1 cellular context compared by ENCODE assay signal in genomic region chr11:13207665-13208594, GRCh38.
TF ChIP-seq lines count a peak whose summit lies in the region.

No MANE protein-coding gene starts in this region.

TF ChIP-seq in K562, 482 proteins besides CTCF, POLR2A, EP300 and RAD21 (continued from another document):
- TF ChIP-seq, protein P1, sequence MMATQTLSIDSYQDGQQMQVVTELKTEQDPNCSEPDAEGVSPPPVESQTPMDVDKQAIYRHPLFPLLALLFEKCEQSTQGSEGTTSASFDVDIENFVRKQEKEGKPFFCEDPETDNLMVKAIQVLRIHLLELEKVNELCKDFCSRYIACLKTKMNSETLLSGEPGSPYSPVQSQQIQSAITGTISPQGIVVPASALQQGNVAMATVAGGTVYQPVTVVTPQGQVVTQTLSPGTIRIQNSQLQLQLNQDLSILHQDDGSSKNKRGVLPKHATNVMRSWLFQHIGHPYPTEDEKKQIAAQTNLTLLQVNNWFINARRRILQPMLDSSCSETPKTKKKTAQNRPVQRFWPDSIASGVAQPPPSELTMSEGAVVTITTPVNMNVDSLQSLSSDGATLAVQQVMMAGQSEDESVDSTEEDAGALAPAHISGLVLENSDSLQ (IDR thresholded peaks at IDR 0.05), result 0 out of 2 replicates have a peak, but pooled peaks have one; percentile 13
- TF ChIP-seq, protein P2, sequence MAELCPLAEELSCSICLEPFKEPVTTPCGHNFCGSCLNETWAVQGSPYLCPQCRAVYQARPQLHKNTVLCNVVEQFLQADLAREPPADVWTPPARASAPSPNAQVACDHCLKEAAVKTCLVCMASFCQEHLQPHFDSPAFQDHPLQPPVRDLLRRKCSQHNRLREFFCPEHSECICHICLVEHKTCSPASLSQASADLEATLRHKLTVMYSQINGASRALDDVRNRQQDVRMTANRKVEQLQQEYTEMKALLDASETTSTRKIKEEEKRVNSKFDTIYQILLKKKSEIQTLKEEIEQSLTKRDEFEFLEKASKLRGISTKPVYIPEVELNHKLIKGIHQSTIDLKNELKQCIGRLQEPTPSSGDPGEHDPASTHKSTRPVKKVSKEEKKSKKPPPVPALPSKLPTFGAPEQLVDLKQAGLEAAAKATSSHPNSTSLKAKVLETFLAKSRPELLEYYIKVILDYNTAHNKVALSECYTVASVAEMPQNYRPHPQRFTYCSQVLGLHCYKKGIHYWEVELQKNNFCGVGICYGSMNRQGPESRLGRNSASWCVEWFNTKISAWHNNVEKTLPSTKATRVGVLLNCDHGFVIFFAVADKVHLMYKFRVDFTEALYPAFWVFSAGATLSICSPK (IDR thresholded peaks at IDR 0.05; ENCODE audit: borderline replicate concordance), result no peak
- TF ChIP-seq TEAD4 (IDR thresholded peaks at IDR 0.05; ENCODE audit: low read length) (peak; percentile 80), TEAD4 (CRISPR knock-in tag; IDR thresholded peaks at IDR 0.05; ENCODE audit: borderline replicate concordance) (no peak), JUN (IDR thresholded peaks at IDR 0.05; ENCODE audit: borderline replicate concordance, low read depth, low read length) (peak; percentile 89), JUN (CRISPR knock-in tag; IDR thresholded peaks at IDR 0.05; ENCODE audit: borderline replicate concordance) (no peak), MED1 (CRISPR knock-in tag; IDR thresholded peaks at IDR 0.05; ENCODE audit: borderline replicate concordance) (no peak), CEBPB (tag; IDR thresholded peaks at IDR 0.05) (peak; percentile 99), JUNB (CRISPR knock-in tag; conservative IDR thresholded peaks at IDR 0.05) (peak; percentile 30; the same call in 1 of the 2 replicates), JUND (IDR thresholded peaks at IDR 0.05; ENCODE audit: borderline replicate concordance, low read depth, low read length) (peak; percentile 99), JUND (tag; IDR thresholded peaks at IDR 0.05; ENCODE audit: borderline replicate concordance, low read depth, low read length) (peak; percentile 99), CTBP1 (IDR thresholded peaks at IDR 0.05; ENCODE audit: borderline replicate concordance) (peak; percentile 53; the same call in 1 of the 2 replicates), TRIM24 (IDR thresholded peaks at IDR 0.05) (peak; percentile 66 to 72), ZNF24 (IDR thresholded peaks at IDR 0.05) (peak; percentile 70; the same call in 1 of the 2 replicates), XRCC5 (IDR thresholded peaks at IDR 0.05; ENCODE audit: low read depth, low read length) (no peak), KDM1A (IDR thresholded peaks at IDR 0.05) (peak; percentile 93 to 95), UBTF (IDR thresholded peaks at IDR 0.05; ENCODE audit: borderline replicate concordance in 1 of 2, low read depth in 2 of 2, low read length in 2 of 2) (no peak), MAFG (tag; conservative IDR thresholded peaks at IDR 0.05) (peak; percentile 47), ZC3H11A (IDR thresholded peaks at IDR 0.05; ENCODE audit: low read depth, low read length) (no peak), FOSL1 (tag; conservative IDR thresholded peaks at IDR 0.05) (peak; percentile 98), SMC3 (conservative IDR thresholded peaks at IDR 0.05; ENCODE audit: insufficient read depth, low read depth, low read length) (no peak), ZNF316 (IDR thresholded peaks at IDR 0.05) (peak; percentile 36), ATF7 (IDR thresholded peaks at IDR 0.05) (peak; percentile 62), MTA1 (IDR thresholded peaks at IDR 0.05; ENCODE audit: borderline replicate concordance) (peak; percentile 48; the same call in 1 of the 2 replicates), TCF3 (CRISPR knock-in tag; IDR thresholded peaks at IDR 0.05) (peak; percentile 49), ZNF318 (IDR thresholded peaks at IDR 0.05; ENCODE audit: borderline replicate concordance in 1 of 2, low read depth in 1 of 2) (peak in 1 of 2 experiments; percentile 76; a peak in 2 of 4 replicates), ZC3H8 (IDR thresholded peaks at IDR 0.05) (no peak), NCOR1 (IDR thresholded peaks at IDR 0.05) (peak; percentile 25; the same call in 1 of the 2 replicates), NFIC (IDR thresholded peaks at IDR 0.05) (no peak), FOS (IDR thresholded peaks at IDR 0.05; ENCODE audit: extremely low read depth, insufficient read length) (peak; percentile 23), EGR1 (conservative IDR thresholded peaks at IDR 0.05) (peak; percentile 48; the same call in 1 of the 2 replicates), KHSRP (IDR thresholded peaks at IDR 0.05) (no peak), ATF6 (CRISPR knock-in tag; IDR thresholded peaks at IDR 0.05) (no peak), TFAP4 (CRISPR knock-in tag; IDR thresholded peaks at IDR 0.05; ENCODE audit: borderline replicate concordance) (peak; percentile 40; the same call in 1 of the 2 replicates), ZNF140 (CRISPR knock-in tag; IDR thresholded peaks at IDR 0.05) (no peak)
- TF ChIP-seq, protein P3, sequence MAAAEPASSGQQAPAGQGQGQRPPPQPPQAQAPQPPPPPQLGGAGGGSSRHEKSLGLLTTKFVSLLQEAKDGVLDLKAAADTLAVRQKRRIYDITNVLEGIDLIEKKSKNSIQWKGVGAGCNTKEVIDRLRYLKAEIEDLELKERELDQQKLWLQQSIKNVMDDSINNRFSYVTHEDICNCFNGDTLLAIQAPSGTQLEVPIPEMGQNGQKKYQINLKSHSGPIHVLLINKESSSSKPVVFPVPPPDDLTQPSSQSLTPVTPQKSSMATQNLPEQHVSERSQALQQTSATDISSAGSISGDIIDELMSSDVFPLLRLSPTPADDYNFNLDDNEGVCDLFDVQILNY (CRISPR knock-in tag; IDR thresholded peaks at IDR 0.05), result no peak
